Comparison of ENCODE assay signal across 8 cellular contexts in the genomic region with DNA sequence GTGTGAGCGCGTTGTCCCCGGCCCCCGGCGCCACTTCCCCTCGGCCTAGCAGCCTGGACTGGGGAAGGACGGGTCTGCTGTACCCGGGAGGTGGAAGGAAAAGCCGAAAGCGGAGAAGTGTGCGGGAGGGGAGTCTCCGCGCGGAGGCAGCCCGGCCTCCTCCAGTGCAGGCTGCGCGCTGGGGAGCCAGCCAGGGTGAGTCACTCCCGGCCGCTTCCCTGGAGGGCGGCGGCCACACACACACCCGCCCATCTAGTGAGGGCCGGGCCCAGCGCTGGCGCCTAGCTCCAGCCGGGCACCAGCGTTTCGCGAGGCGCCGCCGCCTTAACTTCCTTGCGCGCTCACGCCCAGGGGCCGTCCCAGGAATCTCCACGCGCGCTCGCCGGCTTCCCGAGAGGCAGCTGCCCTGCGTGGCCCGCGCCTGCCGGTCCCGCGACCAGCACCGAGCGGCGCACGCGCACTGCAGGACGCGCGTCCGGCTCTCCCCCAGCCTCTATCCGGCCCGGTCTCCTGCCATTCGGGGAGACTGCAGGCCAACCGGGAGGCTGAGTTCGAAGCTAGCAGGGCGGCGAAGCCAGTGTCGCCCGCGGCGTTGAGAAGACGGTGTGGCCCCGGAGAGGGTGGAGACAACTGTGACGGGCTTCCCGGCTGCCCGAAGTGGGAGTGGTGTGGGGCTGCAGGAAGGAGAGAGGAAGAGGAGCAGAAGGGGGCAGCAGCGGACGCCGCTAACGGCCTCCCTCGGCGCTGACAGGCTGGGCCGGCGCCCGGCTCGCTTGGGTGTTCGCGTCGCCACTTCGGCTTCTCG. TPM values are rescaled to one million over a fixed set of nuclear protein-coding genes. Genes with fewer than 3 reads are reported as not detected.
DNase-seq lines count a peak whose midpoint lies in the region; ATAC-seq and TF ChIP-seq lines count a peak whose summit lies in the region.

A gene (plus strand): TSS at position 702 of the 805 bp plus-strand sequence. CDS start 36,716 bp downstream, outside the sequence.

- peak; percentile 67 for ATAC-seq in GM21515 (IDR thresholded peaks at IDR 0.05; ENCODE audit: unreplicated experiment)
- peak; percentile 87 to 89 for ATAC-seq in activated T-cell treated with anti-CD3 and anti-CD28 coated beads, Interleukin-2, amount 50 U/mL, for 4 hours
- peak; percentile 87 for ATAC-seq in naive thymus-derived CD4-positive, alpha-beta T cell
- peak; percentile 83 for ATAC-seq in stimulated activated naive B cell treated with anti-CD40 and anti-IgM and Interleukin-4, amounts not matched to agents 10 μg/mL and 1 μg/mL and 100 μg/mL, for 72 hours (replicated peaks)

- peaks cover 50% of the 10 kb centered on the region for H3K4me1 Mint-ChIP-seq in activated T-cell treated with anti-CD3 and anti-CD28 coated beads, Interleukin-2, amount 50 U/mL, for 4 hours (ENCODE audit: low read depth)
- peaks cover 20 to 42% (median 26%) of the 10 kb centered on the region in 7 donors for H3K4me1 Mint-ChIP-seq in naive thymus-derived CD4-positive, alpha-beta T cell
- peaks cover 27 to 35% of the 10 kb centered on the region in 2 donors for H3K4me1 Mint-ChIP-seq in stimulated activated naive B cell treated with anti-CD40 and anti-IgM and Interleukin-4, amounts not matched to agents 10 μg/mL and 1 μg/mL and 100 μg/mL, for 72 hours

- peak within 1 kb of the TSS; percentile 97 to 98 (median 98) for H3K27ac ChIP-seq in esophagus squamous epithelium
- peak within 1 kb of the TSS; percentile 78 for H3K27ac ChIP-seq in naive thymus-derived CD4-positive, alpha-beta T cell (ENCODE audit: low read depth, low read length)

- H3K36me3 Mint-ChIP-seq in activated T-cell treated with anti-CD3 and anti-CD28 coated beads, Interleukin-2, amount 50 U/mL, for 4 hours (ENCODE audit: insufficient read depth) = peaks cover 4% of the 10 kb centered on the region
- peaks cover 0 to 16% (median 0%) of the 10 kb centered on the region in 5 donors for H3K36me3 Mint-ChIP-seq in naive thymus-derived CD4-positive, alpha-beta T cell
- H3K36me3 Mint-ChIP-seq in stimulated activated naive B cell treated with anti-CD40 and anti-IgM and Interleukin-4, amounts not matched to agents 10 μg/mL and 1 μg/mL and 100 μg/mL, for 72 hours = peaks cover 12 to 13% of the 10 kb centered on the region in 2 donors

- H3K36me3 ChIP-seq in esophagus squamous epithelium = peaks cover 0 to 4% (median 0%) of the 10 kb centered on the region in 3 donors
- H3K36me3 ChIP-seq in naive thymus-derived CD4-positive, alpha-beta T cell (ENCODE audit: control insufficient read depth in 2 of 3, insufficient read depth in 3 of 3, low read length in 3 of 3) = peaks cover 0 to 4% (median 0%) of the 10 kb centered on the region in 3 experiments

- WGBS in esophagus squamous epithelium, 2 donors = 0% methylated on average over 9 to 14 of the region's 88 CpGs

- H3K27me3 Mint-ChIP-seq in activated T-cell treated with anti-CD3 and anti-CD28 coated beads, Interleukin-2, amount 50 U/mL, for 4 hours (ENCODE audit: low read depth) = no peaks in the 10 kb centered on the region
- H3K27me3 Mint-ChIP-seq in naive thymus-derived CD4-positive, alpha-beta T cell = no peaks in the 10 kb centered on the region
- no peaks in the 10 kb centered on the region for H3K27me3 Mint-ChIP-seq in stimulated activated naive B cell treated with anti-CD40 and anti-IgM and Interleukin-4, amounts not matched to agents 10 μg/mL and 1 μg/mL and 100 μg/mL, for 72 hours

- H3K9me3 Mint-ChIP-seq in activated T-cell treated with anti-CD3 and anti-CD28 coated beads, Interleukin-2, amount 50 U/mL, for 4 hours = no peaks in the 10 kb centered on the region
- H3K9me3 Mint-ChIP-seq in naive thymus-derived CD4-positive, alpha-beta T cell = no peaks in the 10 kb centered on the region
- no peaks in the 10 kb centered on the region for H3K9me3 Mint-ChIP-seq in stimulated activated naive B cell treated with anti-CD40 and anti-IgM and Interleukin-4, amounts not matched to agents 10 μg/mL and 1 μg/mL and 100 μg/mL, for 72 hours

- H3K9me3 ChIP-seq in esophagus squamous epithelium = no peaks in the 10 kb centered on the region
- no peaks in the 10 kb centered on the region for H3K9me3 ChIP-seq in naive thymus-derived CD4-positive, alpha-beta T cell (ENCODE audit: control insufficient read depth in 2 of 3, low read length in 3 of 3)

- peak within 1 kb of the TSS; percentile 80 to 94 (median 90) for H3K27ac Mint-ChIP-seq in naive thymus-derived CD4-positive, alpha-beta T cell
- peak within 1 kb of the TSS; percentile 99 for H3K27ac Mint-ChIP-seq in stimulated activated naive B cell treated with anti-CD40 and anti-IgM and Interleukin-4, amounts not matched to agents 10 μg/mL and 1 μg/mL and 100 μg/mL, for 72 hours

- TF ChIP-seq CTCF in esophagus squamous epithelium (IDR thresholded peaks at IDR 0.05) = peak in 5 of 6 experiments; percentile 25 to 38 (median 26)

- H3K4me3 ChIP-seq in esophagus squamous epithelium = peak within 1 kb of the TSS; percentile 65 to 92 (median 88)
- peak within 1 kb of the TSS; percentile 52 for H3K4me3 ChIP-seq in naive thymus-derived CD4-positive, alpha-beta T cell (ENCODE audit: low read length)

- peaks cover 19 to 58% (median 27%) of the 10 kb centered on the region in 3 donors for H3K4me1 ChIP-seq in esophagus squamous epithelium
- H3K4me1 ChIP-seq in naive thymus-derived CD4-positive, alpha-beta T cell (ENCODE audit: control insufficient read depth in 2 of 2, insufficient read depth in 2 of 2, low read length in 2 of 2) = peaks cover 20 to 32% of the 10 kb centered on the region in 2 donors

- CTCF ChIA-PET in naive thymus-derived CD4-positive, alpha-beta T cell (lab: Charles Lee) = interaction anchor here (0.8 to 2.1 kb wide), 3 partner anchors 14 to 226 kb away, joined by 3 to 7 read pairs (median 4); no protein-coding TSS in a partner anchor

- DNase-seq in DMS153 (lab: John Stamatoyannopoulos, UW) = peak; percentile 82
- peak; percentile 74 for DNase-seq in HuH-7 (ENCODE audit: low spot score)
- DNase-seq in activated T-cell treated with anti-CD3 and anti-CD28 coated beads, Interleukin-2, amount 50 U/mL, for 4 hours = peak; percentile 71
- DNase-seq in esophagus squamous epithelium (lab: John Stamatoyannopoulos, UW) = peak; percentile 66
- peak; percentile 62 to 85 (median 72) for DNase-seq in naive thymus-derived CD4-positive, alpha-beta T cell
- DNase-seq in stimulated activated naive B cell treated with anti-CD40 and anti-IgM and Interleukin-4, amounts not matched to agents 10 μg/mL and 1 μg/mL and 100 μg/mL, for 72 hours = peak; percentile 85

- intact Hi-C loops in esophagus squamous epithelium (cut with DNase I) = loop anchor here (10.0 kb wide), 1 partner anchor 50 kb away; no protein-coding TSS in a partner anchor
- intact Hi-C loops in naive thymus-derived CD4-positive, alpha-beta T cell (cut with micrococcal nuclease) = loop anchor here (1.0 to 10.0 kb wide), 23 partner anchors 48 to 1773 kb away; a partner anchor contains a TSS

- peak in 2 of 4 donors; percentile 79 to 85 for TF ChIP-seq POLR2A in esophagus squamous epithelium (IDR thresholded peaks at IDR 0.05)

- POLR2A ChIA-PET in naive thymus-derived CD4-positive, alpha-beta T cell (lab: Charles Lee) = interaction anchor here (0.7 to 2.6 kb wide), 6 partner anchors 192 to 1458 kb away, joined by 3 to 13 read pairs (median 5); a partner anchor contains a TSS

- H3K27me3 ChIP-seq in esophagus squamous epithelium = no peaks in the 10 kb centered on the region
- no peaks in the 10 kb centered on the region for H3K27me3 ChIP-seq in naive thymus-derived CD4-positive, alpha-beta T cell (ENCODE audit: control insufficient read depth in 2 of 2, insufficient read depth in 2 of 2, low read length in 2 of 2)

- H3K4me3 Mint-ChIP-seq in activated T-cell treated with anti-CD3 and anti-CD28 coated beads, Interleukin-2, amount 50 U/mL, for 4 hours = no peak within 1 kb of the TSS
- peak within 1 kb of the TSS; percentile 83 to 98 (median 94) for H3K4me3 Mint-ChIP-seq in naive thymus-derived CD4-positive, alpha-beta T cell
- peak within 1 kb of the TSS; percentile 84 to 93 for H3K4me3 Mint-ChIP-seq in stimulated activated naive B cell treated with anti-CD40 and anti-IgM and Interleukin-4, amounts not matched to agents 10 μg/mL and 1 μg/mL and 100 μg/mL, for 72 hours

TF ChIP-seq in PFSK-1, 5 proteins besides CTCF, POLR2A, EP300 and RAD21 (continues in another document):
- TF ChIP-seq SIN3A (IDR thresholded peaks at IDR 0.05; ENCODE audit: borderline replicate concordance, insufficient read depth, low read length) = peak; percentile 37; the same call in 1 of the 2 replicates
- TF ChIP-seq, protein P1, sequence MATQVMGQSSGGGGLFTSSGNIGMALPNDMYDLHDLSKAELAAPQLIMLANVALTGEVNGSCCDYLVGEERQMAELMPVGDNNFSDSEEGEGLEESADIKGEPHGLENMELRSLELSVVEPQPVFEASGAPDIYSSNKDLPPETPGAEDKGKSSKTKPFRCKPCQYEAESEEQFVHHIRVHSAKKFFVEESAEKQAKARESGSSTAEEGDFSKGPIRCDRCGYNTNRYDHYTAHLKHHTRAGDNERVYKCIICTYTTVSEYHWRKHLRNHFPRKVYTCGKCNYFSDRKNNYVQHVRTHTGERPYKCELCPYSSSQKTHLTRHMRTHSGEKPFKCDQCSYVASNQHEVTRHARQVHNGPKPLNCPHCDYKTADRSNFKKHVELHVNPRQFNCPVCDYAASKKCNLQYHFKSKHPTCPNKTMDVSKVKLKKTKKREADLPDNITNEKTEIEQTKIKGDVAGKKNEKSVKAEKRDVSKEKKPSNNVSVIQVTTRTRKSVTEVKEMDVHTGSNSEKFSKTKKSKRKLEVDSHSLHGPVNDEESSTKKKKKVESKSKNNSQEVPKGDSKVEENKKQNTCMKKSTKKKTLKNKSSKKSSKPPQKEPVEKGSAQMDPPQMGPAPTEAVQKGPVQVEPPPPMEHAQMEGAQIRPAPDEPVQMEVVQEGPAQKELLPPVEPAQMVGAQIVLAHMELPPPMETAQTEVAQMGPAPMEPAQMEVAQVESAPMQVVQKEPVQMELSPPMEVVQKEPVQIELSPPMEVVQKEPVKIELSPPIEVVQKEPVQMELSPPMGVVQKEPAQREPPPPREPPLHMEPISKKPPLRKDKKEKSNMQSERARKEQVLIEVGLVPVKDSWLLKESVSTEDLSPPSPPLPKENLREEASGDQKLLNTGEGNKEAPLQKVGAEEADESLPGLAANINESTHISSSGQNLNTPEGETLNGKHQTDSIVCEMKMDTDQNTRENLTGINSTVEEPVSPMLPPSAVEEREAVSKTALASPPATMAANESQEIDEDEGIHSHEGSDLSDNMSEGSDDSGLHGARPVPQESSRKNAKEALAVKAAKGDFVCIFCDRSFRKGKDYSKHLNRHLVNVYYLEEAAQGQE (IDR thresholded peaks at IDR 0.05; ENCODE audit: insufficient read depth in 1 of 2, low read depth in 2 of 2, low read length in 2 of 2) = no peak
- peak; percentile 78 for TF ChIP-seq POLR2AphosphoS5 (IDR thresholded peaks at IDR 0.05; ENCODE audit: low read depth, low read length)

RNA-seq across cellular contexts. Expression of the gene that starts here (rescaled TPM):
- 2.5 TPM for polyA plus RNA-seq in PFSK-1 (2012; ENCODE audit: insufficient read length, low read depth)
- total RNA-seq in activated T-cell treated with anti-CD3 and anti-CD28 coated beads, Interleukin-2, amount 50 U/mL, for 4 hours = 10 to 100 TPM; 39.9 to 44.5 (median 41.6) TPM
- total RNA-seq in esophagus squamous epithelium = 10 to 100 TPM; 11.1 to 18.9 (median 11.9) TPM
- 10 to 100 TPM; 11.7 to 76.0 (median 17.5) TPM for total RNA-seq in naive thymus-derived CD4-positive, alpha-beta T cell
- polyA plus RNA-seq in naive thymus-derived CD4-positive, alpha-beta T cell = 1 to 10 TPM; 3.5 to 4.1 TPM

Comparison
In these comparisons a context has a peak if more than half of its experiments do, and no peak if none do; other contexts are left out.
1. Peak in every context shown above with its lines: DNase-seq, ATAC-seq, H3K4me3 ChIP-seq and H3K27ac ChIP-seq.